In the genomic region with DNA sequence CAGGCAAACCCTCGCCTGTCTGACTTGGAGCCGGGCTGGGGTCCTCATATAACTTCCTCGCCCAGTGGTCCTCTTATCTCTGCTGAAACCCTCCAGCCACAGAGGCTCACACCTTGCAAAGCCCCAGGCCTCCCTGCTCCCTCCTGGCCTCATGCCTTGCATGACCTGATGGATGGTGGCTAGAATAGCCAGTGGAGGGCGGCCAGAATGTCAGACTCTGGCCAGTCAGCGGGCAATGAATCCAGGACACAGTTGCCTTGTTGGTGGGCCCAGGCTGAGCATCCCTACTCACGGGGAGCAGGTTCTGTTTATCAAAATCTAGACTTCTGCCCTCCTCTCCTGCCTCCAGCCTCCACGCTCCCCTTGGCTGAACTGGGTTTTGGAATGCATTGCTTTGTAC, we compare ENCODE assay signal across 9 cellular contexts.
"Had no signal": no experiment of that assay in that cellular context is flagged by ENCODE, and none has a peak within 500 bp of the region (broad histone marks: within the 10 kb centered on the region; RNA-seq: fewer than 3 reads in every experiment).

No MANE protein-coding gene starts in this region.

- H2AFZ ChIP-seq: GM23248 had no signal

- DNase-seq: GM23248, GOT3, H7, HFFc6, KBM-7 had no signal

- H3K4me1 ChIP-seq: HAP-1 had no signal

- ATAC-seq: HCT116, HepG2 had no signal

- H3K4me3 ChIP-seq: GM23248, HAP-1 had no signal

- H3K27ac ChIP-seq: GM23248, HL-60 had no signal

- H3K9ac ChIP-seq: GM23248 had no signal

- H3K36me3 ChIP-seq: HAP-1 had no signal
